Comparison of ENCODE assay signal across 8 cellular contexts in the genomic region with DNA sequence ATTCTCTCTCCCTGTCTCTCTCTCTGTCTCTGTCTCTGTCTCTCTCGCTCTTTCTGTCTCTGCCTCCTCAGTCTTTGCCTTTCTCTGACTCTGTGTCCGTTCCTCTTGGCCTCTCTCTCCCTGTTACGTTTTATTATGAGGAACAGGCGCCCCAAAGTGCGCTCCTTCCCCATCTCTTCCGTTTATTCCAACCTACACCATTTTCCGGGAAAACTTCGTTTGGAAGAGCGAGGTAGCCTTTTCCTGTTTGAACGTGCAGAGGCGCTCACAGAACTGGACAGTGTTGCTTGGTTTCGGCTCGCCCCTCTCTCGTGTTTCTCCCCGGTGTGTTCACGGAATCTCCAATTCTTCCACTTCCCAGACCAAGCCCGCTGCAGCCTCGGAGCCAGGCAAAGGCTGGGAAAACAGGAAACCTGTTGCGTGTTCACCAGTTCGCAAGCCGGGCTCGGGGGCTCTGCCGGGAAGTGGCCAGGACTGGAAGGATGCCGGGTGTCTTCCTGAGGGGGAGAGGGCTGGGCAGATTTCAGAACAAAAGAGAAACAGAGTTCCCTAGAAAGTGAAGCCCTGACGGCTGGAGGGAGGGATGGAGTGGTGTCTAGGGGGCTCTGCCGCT. TPM values are rescaled to one million over a fixed set of nuclear protein-coding genes. Genes with fewer than 3 reads are reported as not detected.
DNase-seq lines count a peak whose midpoint lies in the region; ATAC-seq and TF ChIP-seq lines count a peak whose summit lies in the region.

No MANE protein-coding gene starts in this region.

- H3K27me3 ChIP-seq in adrenal gland = no peaks in the 10 kb centered on the region

- H3K9me3 ChIP-seq in adrenal gland (replicated peaks in 1 of 3) = no peaks in the 10 kb centered on the region

- TF ChIP-seq POLR2A in adrenal gland (IDR thresholded peaks at IDR 0.05) = no peak

- TF ChIP-seq CTCF in AG10803 (conservative IDR thresholded peaks at IDR 0.05; ENCODE audit: low read length) (no peak), adrenal gland (IDR thresholded peaks at IDR 0.05) (no peak)

- intact Hi-C loops in adrenal gland (cut with DNase I) = no loop called here
- intact Hi-C loops in sciatic nerve (cut with DNase I) = no loop called here

- H3K36me3 ChIP-seq in adrenal gland (replicated peaks in 1 of 2) = no peaks in the 10 kb centered on the region

- ATAC-seq in HG03196 (IDR thresholded peaks at IDR 0.05; ENCODE audit: unreplicated experiment) (peak; percentile 10), sciatic nerve (peak; percentile 40), GM18517 (IDR thresholded peaks at IDR 0.05; ENCODE audit: unreplicated experiment) (no peak)

- peaks cover 0 to 8% of the 10 kb centered on the region in 2 donors for H3K4me1 ChIP-seq in adrenal gland (replicated peaks in 1 of 2)

- DNase-seq in AG10803 (ENCODE audit: low read depth) = no peak
- peak in 5 of 7 donors; percentile 35 to 67 (median 37) for DNase-seq in adrenal gland
- DNase-seq in sciatic nerve (ENCODE audit: low spot score) = peak; percentile 66
- no peak for DNase-seq in NCI-H2171 (lab: John Stamatoyannopoulos, UW)
- DNase-seq in dedifferentiated amniotic fluid mesenchymal stem cell (ENCODE audit: extremely low spot score) = no peak

- WGBS in adrenal gland, 4 donors = 2 to 4% (median 3%) methylated on average over 24 to 26 of the region's 26 CpGs

- peak overlapping the region in 4 of 5 donors; percentile 59 to 90 (median 68) for H3K27ac ChIP-seq in adrenal gland

- H3K4me3 ChIP-seq in AG10803 (ENCODE audit: low read length) (peak overlapping the region; percentile 67), adrenal gland (peak overlapping the region in 2 of 4 donors; percentile 32 to 74), iPS-11a (ENCODE audit: low read depth, low read length) (peak overlapping the region; percentile 65)

RNA-seq across cellular contexts. Expression of a gene that starts 0.6 kb away (rescaled TPM):
- 10 to 100 TPM in 5 of 8 donors, 1 to 10 TPM in 3; 2.0 to 26.3 (median 17.2) TPM for total RNA-seq in adrenal gland
- polyA plus RNA-seq in adrenal gland = 10 to 100 TPM in 2 of 3 donors, 1 to 10 TPM in 1; 5.2 to 60.1 (median 22.0) TPM
- 34.8 TPM for total RNA-seq in sciatic nerve

Comparison
In these comparisons a context has a peak if more than half of its experiments do, and no peak if none do; other contexts are left out.
1. DNase-seq: peak in adrenal gland (5 of 7) and sciatic nerve (single experiment); none in AG10803 (single experiment), NCI-H2171 (single experiment) and dedifferentiated amniotic fluid mesenchymal stem cell (single experiment).